ENCODE assay signal across 8 cellular contexts in genomic region chr12:110124184-110124995, GRCh38. TPM values are rescaled to one million over a fixed set of nuclear protein-coding genes. Genes with fewer than 3 reads are reported as not detected.
DNase-seq lines count a peak whose midpoint lies in the region; ATAC-seq, FAIRE-seq and TF ChIP-seq lines count a peak whose summit lies in the region.

IFT81 (plus strand) TSS chr12:110124357; CDS start chr12:110127381, 3,024 bp downstream.

- peaks cover 1% of the 10 kb centered on the region; the same call in 1 of the 2 replicates for H3K4me1 ChIP-seq in iPS DF 6.9 (ENCODE audit: control insufficient read depth, insufficient read depth, low read length)
- peaks cover 7 to 18% of the 10 kb centered on the region in 2 donors for H3K4me1 ChIP-seq in gastrocnemius medialis

- no peaks in the 10 kb centered on the region for H3K9me3 Mint-ChIP-seq in brain

- peak within 1 kb of the TSS; percentile 98 to 99 (median 99) for H3K27ac Mint-ChIP-seq in brain

- peak; percentile 62 for ATAC-seq in HG03064 (IDR thresholded peaks at IDR 0.05; ENCODE audit: low read depth, unreplicated experiment)
- peak; percentile 97 to 99 for ATAC-seq in gastrocnemius medialis
- no peak for ATAC-seq in GM18870 (IDR thresholded peaks at IDR 0.05; ENCODE audit: unreplicated experiment)

- H3K27me3 Mint-ChIP-seq in brain: peaks cover 36% of the 10 kb centered on the region

- H3K9me3 ChIP-seq in iPS DF 6.9 (ENCODE audit: control insufficient read depth, insufficient read depth, low read length): no peaks in the 10 kb centered on the region
- H3K9me3 ChIP-seq in gastrocnemius medialis: no peaks in the 10 kb centered on the region

- H3K4me1 Mint-ChIP-seq in brain: peaks cover 44% of the 10 kb centered on the region

- H3K36me3 ChIP-seq in iPS DF 6.9 (ENCODE audit: control insufficient read depth, insufficient read depth, low read length) (no peaks in the 10 kb centered on the region), gastrocnemius medialis (peaks cover 0 to 5% of the 10 kb centered on the region in 2 donors)

- peak within 1 kb of the TSS; percentile 95 to 98 (median 97) for H3K4me3 Mint-ChIP-seq in brain

- WGBS in iPS DF 6.9 (ENCODE audit: insufficient coverage, insufficient read length): no CpG with 5 or more reads among the region's 78 CpGs

- H3K36me3 Mint-ChIP-seq in brain: peaks cover 15% of the 10 kb centered on the region

- TF ChIP-seq CTCF in brain (conservative IDR thresholded peaks at IDR 0.05) (no peak), gastrocnemius medialis (IDR thresholded peaks at IDR 0.05 in 4 of 5, conservative IDR thresholded peaks at IDR 0.05 in 1 of 5) (no peak)

- H3K4me3 ChIP-seq in iPS DF 6.9 (ENCODE audit: low read length) (peak within 1 kb of the TSS; percentile 97), gastrocnemius medialis (peak within 1 kb of the TSS; percentile 63 to 99 (median 93))

- peak; percentile 85 for FAIRE-seq in GM18507 (lab: Jason Lieb, UNC)

- DNase-seq in GM18507 (ENCODE audit: extremely low spot score, insufficient read length, low read depth) (peak; percentile 95), NCI-H2107 treated with DMSO at 0.1 percent for 48 hours (lab: John Stamatoyannopoulos, UW; ENCODE audit: unreplicated experiment) (peak; percentile 87), UCSD-AML1 (lab: John Stamatoyannopoulos, UW; ENCODE audit: unreplicated experiment) (peak; percentile 91), iPS DF 6.9 (ENCODE audit: low read depth, low spot score) (no peak), gastrocnemius medialis (peak; percentile 89 to 92)

- H3K27ac ChIP-seq in iPS DF 6.9 (ENCODE audit: low read length): no peak within 1 kb of the TSS
- H3K27ac ChIP-seq in gastrocnemius medialis: peak within 1 kb of the TSS; percentile 81 to 96 (median 92)

- H3K27me3 ChIP-seq in iPS DF 6.9 (ENCODE audit: control insufficient read depth, insufficient read depth, low read length) (no peaks in the 10 kb centered on the region), gastrocnemius medialis (no peaks in the 10 kb centered on the region)

- TF ChIP-seq POLR2A in gastrocnemius medialis (IDR thresholded peaks at IDR 0.05): peak; percentile 65 to 67

- in situ Hi-C loops in gastrocnemius medialis (cut with MboI; ENCODE audit: low sequenced_read_pairs in 4 of 4): no loop called here

- intact Hi-C loops in gastrocnemius medialis (cut with DNase I; ENCODE audit: low total_unique reads): no loop called here

RNA-seq across cellular contexts. Expression of gene IFT81, which starts in this region (rescaled TPM):
- 8.7 TPM for polyA plus RNA-seq in brain (ENCODE audit: insufficient read depth, low read depth, low replicate concordance)
- 1 to 10 TPM; 3.3 to 4.5 (median 3.7) TPM for total RNA-seq in gastrocnemius medialis
